ENCODE assay signal across 2 cellular contexts in the genomic region with DNA sequence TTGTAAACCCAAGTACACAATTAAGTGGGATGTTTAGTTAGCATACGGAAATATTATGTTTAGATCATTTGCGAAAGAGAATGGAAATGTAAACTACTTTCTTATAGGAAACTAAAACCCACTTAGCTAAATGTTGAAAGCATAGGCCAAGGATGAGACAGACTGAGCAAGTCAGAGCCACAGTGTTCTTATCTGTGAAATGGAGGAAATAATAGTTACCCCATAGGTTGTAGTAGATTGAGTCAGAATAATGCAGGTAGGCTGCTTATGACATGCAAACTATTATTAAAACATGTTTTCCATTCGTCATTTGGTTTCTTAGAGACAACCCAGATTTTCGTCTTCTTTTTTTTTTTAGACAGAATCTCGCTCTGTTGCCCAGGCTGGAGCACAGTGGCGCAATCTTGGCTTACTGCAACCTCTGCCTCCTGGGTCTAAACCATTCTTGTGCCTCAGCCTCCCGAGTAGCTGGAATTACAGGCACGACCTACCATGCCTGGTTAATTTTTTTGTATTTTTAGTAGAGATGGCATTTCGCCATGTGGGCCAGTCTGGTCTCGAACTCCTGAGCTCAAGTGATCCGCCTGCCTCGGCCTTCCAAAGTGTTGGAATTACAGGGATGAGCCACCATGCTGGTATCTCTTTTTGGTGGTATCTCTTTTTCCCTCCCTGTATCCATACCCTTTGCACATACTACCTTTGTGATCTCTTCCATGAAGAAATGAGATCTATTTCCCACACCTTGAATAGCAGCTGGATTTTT.
TF ChIP-seq lines count a peak whose summit lies in the region.

No MANE protein-coding gene starts in this region.

TF ChIP-seq in HCT116, 20 proteins besides CTCF, POLR2A, EP300 and RAD21:
- no peak for TF ChIP-seq SP1 (IDR thresholded peaks at IDR 0.05; ENCODE audit: low read depth)
- no peak for TF ChIP-seq CEBPB (IDR thresholded peaks at IDR 0.05; ENCODE audit: low read depth)
- no peak for TF ChIP-seq MAX (IDR thresholded peaks at IDR 0.05)
- no peak for TF ChIP-seq JUND (IDR thresholded peaks at IDR 0.05)
- no peak for TF ChIP-seq ELF1 (IDR thresholded peaks at IDR 0.05; ENCODE audit: borderline replicate concordance, low read depth)
- no peak for TF ChIP-seq SRF (IDR thresholded peaks at IDR 0.05; ENCODE audit: low read depth)
- no peak for TF ChIP-seq ZFX (IDR thresholded peaks at IDR 0.05)
- TF ChIP-seq REST (IDR thresholded peaks at IDR 0.05; ENCODE audit: low read depth): no peak
- no peak for TF ChIP-seq ATF3 (IDR thresholded peaks at IDR 0.05)
- no peak for TF ChIP-seq YY1 (IDR thresholded peaks at IDR 0.05; ENCODE audit: extremely low read depth, insufficient replicate concordance, low read depth, low read length)

TF ChIP-seq in H1, 55 proteins besides CTCF, POLR2A, EP300 and RAD21:
- no peak for TF ChIP-seq CHD2 (IDR thresholded peaks at IDR 0.05; ENCODE audit: low read length)
- no peak for TF ChIP-seq CBX5 (IDR thresholded peaks at IDR 0.05; ENCODE audit: low read depth, low read length)
- TF ChIP-seq KDM1A (IDR thresholded peaks at IDR 0.05; ENCODE audit: borderline replicate concordance, low read length): no peak
- TF ChIP-seq USF2 (IDR thresholded peaks at IDR 0.05; ENCODE audit: low read length): no peak
- no peak for TF ChIP-seq MAFK (IDR thresholded peaks at IDR 0.05; ENCODE audit: low read depth, low read length)
- TF ChIP-seq KDM5A (IDR thresholded peaks at IDR 0.05; ENCODE audit: low read length): no peak
- TF ChIP-seq ATF3 (IDR thresholded peaks at IDR 0.05; ENCODE audit: insufficient read depth, low read depth, low read length): no peak
- no peak for TF ChIP-seq BCL11A (IDR thresholded peaks at IDR 0.05; ENCODE audit: low read depth in 2 of 2, low read length in 2 of 2)
- TF ChIP-seq RFX5 (IDR thresholded peaks at IDR 0.05; ENCODE audit: borderline replicate concordance, low read depth, low read length): no peak
- no peak for TF ChIP-seq EGR1 (IDR thresholded peaks at IDR 0.05; ENCODE audit: borderline replicate concordance, low read depth, low read length)
TF ChIP-seq in H1: peak in this region for 0.
